ENCODE assay signal across 19 cellular contexts in genomic region chr2:47636596-47636995, GRCh38.
"Had no signal": no experiment of that assay in that cellular context is flagged by ENCODE, and none has a peak within 500 bp of the region (broad histone marks: within the 10 kb centered on the region; RNA-seq: fewer than 3 reads in every experiment).

No MANE protein-coding gene starts in this region.

- H3K4me3 ChIP-seq: ascending aorta, mucosa of descending colon, pancreas, spleen, thyroid gland had no signal

- H3K27ac ChIP-seq: ascending aorta, pancreas, spleen, thyroid gland had no signal

- ATAC-seq: activated CD4-positive, CD25-positive, alpha-beta regulatory T cell treated with anti-CD3 and anti-CD28 coated beads, Interleukin-2, amount 50 U/mL, for 24 hours; activated T-cell treated with anti-CD3 and anti-CD28 coated beads, Interleukin-2, amount 50 U/mL, for 4 hours; mucosa of descending colon; naive thymus-derived CD4-positive, alpha-beta T cell; pancreas; sciatic nerve had no signal

- H3K9me3 Mint-ChIP-seq: activated T-cell treated with anti-CD3 and anti-CD28 coated beads, Interleukin-2, amount 50 U/mL, for 4 hours; immature natural killer cell; memory B cell; T-helper 1 cell treated with Interleukin-12 subunit alpha and Interleukin-12 subunit beta and Interleukin-4 antibody, amounts not matched to agents 30 μg/mL and 1 μg/mL, for 36 hours had no signal

- H3K27me3 Mint-ChIP-seq: memory B cell had no signal

- H3K36me3 Mint-ChIP-seq: immature natural killer cell, memory B cell had no signal

- H3K4me1 Mint-ChIP-seq: immature natural killer cell; naive thymus-derived CD4-positive, alpha-beta T cell had no signal

- H3K4me1 ChIP-seq: pancreas, spleen, thyroid gland had no signal

- H3K27me3 ChIP-seq: ascending aorta, pancreas, spleen, thyroid gland had no signal

- H3K27ac Mint-ChIP-seq: immature natural killer cell; memory B cell; naive thymus-derived CD4-positive, alpha-beta T cell; T-helper 1 cell treated with Interleukin-12 subunit alpha and Interleukin-12 subunit beta and Interleukin-4 antibody, amounts not matched to agents 30 μg/mL and 1 μg/mL, for 36 hours had no signal

- DNase-seq: activated CD4-positive, alpha-beta T cell treated with anti-CD3 and anti-CD28 coated beads, Interleukin-2, amount 50 U/mL, for 1 hour; activated CD8-positive, alpha-beta memory T cell treated with anti-CD3 and anti-CD28 coated beads, Interleukin-2, amount 50 U/mL, for 4 hours; activated naive CD4-positive, alpha-beta T cell treated with anti-CD3 and anti-CD28 coated beads, Interleukin-2, amount 50 U/mL, for 16 hours; activated T-cell treated with anti-CD3 and anti-CD28 coated beads, Interleukin-2, amount 50 U/mL, for 4 hours; dermis blood vessel endothelial cell; effector memory CD4-positive, alpha-beta T cell; foreskin melanocyte; immature natural killer cell; mucosa of descending colon; naive thymus-derived CD4-positive, alpha-beta T cell; pancreas; spleen; stimulated activated naive CD4-positive, alpha-beta T cell; thyroid gland had no signal

- H3K4me3 Mint-ChIP-seq: activated T-cell treated with anti-CD3 and anti-CD28 coated beads, Interleukin-2, amount 50 U/mL, for 4 hours; immature natural killer cell; memory B cell; naive thymus-derived CD4-positive, alpha-beta T cell; T-helper 1 cell treated with Interleukin-12 subunit alpha and Interleukin-12 subunit beta and Interleukin-4 antibody, amounts not matched to agents 30 μg/mL and 1 μg/mL, for 36 hours had no signal

- H3K9me3 ChIP-seq: ascending aorta, mucosa of descending colon, pancreas, spleen, thyroid gland had no signal

- H3K36me3 ChIP-seq: ascending aorta, pancreas, spleen, thyroid gland had no signal
